In the genomic region with DNA sequence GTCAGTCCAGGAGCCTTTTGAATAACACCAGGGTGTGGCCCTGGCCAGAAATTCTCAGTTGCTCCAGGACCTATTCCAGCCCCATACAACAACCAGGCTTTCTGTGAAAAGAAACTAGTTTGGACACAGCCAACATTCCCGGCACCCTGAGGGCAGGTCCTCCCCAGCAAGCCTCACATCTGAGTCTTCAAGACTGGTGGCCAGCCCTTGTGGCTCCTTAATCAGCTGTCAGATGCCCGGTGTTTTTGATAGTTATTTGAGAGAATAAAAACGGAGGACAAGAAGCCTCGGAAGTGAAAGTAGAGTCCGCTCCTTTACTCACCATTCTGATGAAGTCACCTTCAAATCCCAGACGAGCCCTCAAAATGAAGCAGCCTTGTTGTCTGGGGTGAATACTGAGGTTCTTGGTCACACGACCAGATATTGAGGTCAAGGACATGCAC, we compare ENCODE assay signal across 8 cellular contexts. TPM values are rescaled to one million over a fixed set of nuclear protein-coding genes. Genes with fewer than 3 reads are reported as not detected.
DNase-seq lines count a peak whose midpoint lies in the region; ATAC-seq and TF ChIP-seq lines count a peak whose summit lies in the region.

No MANE protein-coding gene starts in this region.

- intact Hi-C loops in psoas muscle (cut with DNase I): no loop called here

- TF ChIP-seq CTCF in psoas muscle (IDR thresholded peaks at IDR 0.05): no peak

- H3K27me3 Mint-ChIP-seq in effector memory CD8-positive, alpha-beta T cell: no peaks in the 10 kb centered on the region

- peak; percentile 89 for DNase-seq in OCI-M1 (lab: John Stamatoyannopoulos, UW)
- peak; percentile 27 for DNase-seq in fibroblast of peridontal ligament (ENCODE audit: extremely low read depth)
- peak in 1 of 2 donors; percentile 17 for DNase-seq in psoas muscle
- DNase-seq in SKM-1 (lab: John Stamatoyannopoulos, UW; ENCODE audit: unreplicated experiment): no peak
- no peak for DNase-seq in effector memory CD8-positive, alpha-beta T cell
- DNase-seq in activated T-cell treated with anti-CD3 and anti-CD28 coated beads, Interleukin-2, amount 50 U/mL, for 1 hour: no peak

- peaks cover 5% of the 10 kb centered on the region in 2 donors for H3K4me1 Mint-ChIP-seq in effector memory CD8-positive, alpha-beta T cell (ENCODE audit: low read depth in 2 of 2)

- H3K36me3 ChIP-seq in psoas muscle (ENCODE audit: insufficient read depth in 1 of 2, low read depth in 1 of 2): peaks cover 0 to 2% of the 10 kb centered on the region in 2 donors

- H3K9me3 Mint-ChIP-seq in effector memory CD8-positive, alpha-beta T cell: no peaks in the 10 kb centered on the region

- H3K27ac Mint-ChIP-seq in effector memory CD8-positive, alpha-beta T cell: peak overlapping the region in 1 of 2 donors; percentile 21

- no peaks in the 10 kb centered on the region for H3K36me3 Mint-ChIP-seq in effector memory CD8-positive, alpha-beta T cell (ENCODE audit: insufficient read depth)

- peak overlapping the region; percentile 32 for H3K4me3 ChIP-seq in psoas muscle

- ATAC-seq in GM18867 (IDR thresholded peaks at IDR 0.05; ENCODE audit: unreplicated experiment) (peak; percentile 26), psoas muscle (peak in 3 of 4 donors; percentile 51 to 65 (median 63)), HG03378 (IDR thresholded peaks at IDR 0.05; ENCODE audit: unreplicated experiment) (no peak)
- no peak for ATAC-seq in effector memory CD8-positive, alpha-beta T cell (replicated peaks)

- H3K9me3 ChIP-seq in psoas muscle: no peaks in the 10 kb centered on the region

- H3K4me1 ChIP-seq in psoas muscle: peaks cover 3% of the 10 kb centered on the region

- H3K27me3 ChIP-seq in psoas muscle (ENCODE audit: insufficient read depth in 3 of 3, low read length in 2 of 3): no peaks in the 10 kb centered on the region

- 30 to 36% (median 35%) methylated on average over 7 of the region's 7 CpGs for WGBS in psoas muscle, 3 donors

- H3K27ac ChIP-seq in psoas muscle: peak overlapping the region; percentile 25

- no peak overlapping the region for H3K4me3 Mint-ChIP-seq in effector memory CD8-positive, alpha-beta T cell

RNA-seq across cellular contexts. Expression of a gene that starts 31.0 kb away (rescaled TPM):
- 1 to 10 TPM; 3.0 to 4.1 (median 3.1) TPM for total RNA-seq in psoas muscle
- 1 to 10 TPM; 1.3 to 2.9 (median 2.0) TPM for polyA plus RNA-seq in psoas muscle

RNA-seq across cellular contexts. Expression of a gene that starts 56.6 kb away (rescaled TPM):
- 10 to 100 TPM; 19.4 to 29.0 (median 23.4) TPM for total RNA-seq in psoas muscle
- 10 to 100 TPM; 13.2 to 17.0 (median 13.2) TPM for polyA plus RNA-seq in psoas muscle

Comparison
In these comparisons a context has a peak if more than half of its experiments do, and no peak if none do; other contexts are left out.
1. ATAC-seq: peak in GM18867 (single experiment) and psoas muscle (3 of 4); none in HG03378 (single experiment) and effector memory CD8-positive, alpha-beta T cell (single experiment).
2. DNase-seq: peak in OCI-M1 (single experiment) and fibroblast of peridontal ligament (single experiment); none in SKM-1 (single experiment), effector memory CD8-positive, alpha-beta T cell (0 of 3) and activated T-cell treated with anti-CD3 and anti-CD28 coated beads, Interleukin-2, amount 50 U/mL, for 1 hour (single experiment).